Comparison of ENCODE assay signal across 7 cellular contexts in the genomic region with DNA sequence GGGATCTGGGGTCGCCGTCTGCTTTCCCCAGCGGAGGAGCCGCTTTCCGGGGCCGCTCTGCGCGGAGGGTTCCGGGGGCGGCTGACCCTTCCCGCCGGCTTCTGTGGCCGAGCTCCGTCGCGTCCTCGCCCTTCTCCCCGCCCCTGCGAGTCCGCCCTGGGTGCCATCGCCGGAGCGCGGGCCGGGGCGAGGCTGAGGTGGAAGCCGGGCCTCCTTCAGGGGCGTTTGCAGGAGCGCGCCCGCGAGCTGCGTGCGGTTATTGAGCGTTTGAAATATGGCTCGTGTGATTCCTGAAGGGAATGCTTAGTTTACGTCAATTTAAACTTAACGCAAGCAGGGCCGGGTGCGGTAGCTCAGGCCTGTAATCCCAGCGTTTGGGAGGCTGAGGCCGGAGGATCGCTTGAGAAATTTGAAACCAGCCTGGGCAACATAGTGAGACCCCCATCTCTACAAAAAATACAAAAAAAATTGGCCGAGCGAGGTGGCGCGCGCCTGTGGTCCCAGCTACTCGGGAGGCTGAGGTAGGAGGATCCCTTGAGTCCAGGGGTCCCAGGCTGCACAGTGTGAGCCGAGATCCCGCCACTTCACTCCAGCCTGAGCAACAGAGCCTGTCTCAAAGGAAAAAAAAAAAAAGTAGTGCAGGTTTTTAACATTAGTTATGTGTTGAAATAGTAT. TPM values are rescaled to one million over a fixed set of nuclear protein-coding genes. Genes with fewer than 3 reads are reported as not detected.
A peak's percentile ranks its signal among the peaks of the same experiment; 100 is the strongest.
DNase-seq lines count a peak whose midpoint lies in the region; ATAC-seq, FAIRE-seq and TF ChIP-seq lines count a peak whose summit lies in the region.

No MANE protein-coding gene starts in this region.

- FAIRE-seq in frontal cortex (lab: Jason Lieb, UNC) = no peak

- H3K36me3 Mint-ChIP-seq in mesothelial cell of epicardium = peaks cover 13% of the 10 kb centered on the region

- H3K4me3 ChIP-seq in colonic mucosa = peak overlapping the region; percentile 95
- peak overlapping the region; percentile 79 for H3K4me3 ChIP-seq in upper lobe of right lung

- H3K4me1 Mint-ChIP-seq in mesothelial cell of epicardium = peaks cover 4% of the 10 kb centered on the region

- no peak for TF ChIP-seq CTCF in colonic mucosa (IDR thresholded peaks at IDR 0.05)
- no peak for TF ChIP-seq CTCF in mesothelial cell of epicardium (IDR thresholded peaks at IDR 0.05; ENCODE audit: unreplicated experiment)
- no peak for TF ChIP-seq CTCF in upper lobe of right lung (IDR thresholded peaks at IDR 0.05)

- no peaks in the 10 kb centered on the region for H3K4me1 ChIP-seq in colonic mucosa
- peaks cover 16% of the 10 kb centered on the region for H3K4me1 ChIP-seq in upper lobe of right lung

- peak overlapping the region; percentile 72 for H3K27ac Mint-ChIP-seq in mesothelial cell of epicardium

- H3K27me3 ChIP-seq in colonic mucosa (no peaks in the 10 kb centered on the region), upper lobe of right lung (no peaks in the 10 kb centered on the region)

- no peaks in the 10 kb centered on the region for H3K9me3 ChIP-seq in colonic mucosa
- no peaks in the 10 kb centered on the region for H3K9me3 ChIP-seq in upper lobe of right lung

- H3K9ac ChIP-seq in colonic mucosa (ENCODE audit: low read depth in 2 of 2, low read length in 2 of 2) = peak overlapping the region in 1 of 2 donors; percentile 91

- peak overlapping the region; percentile 74 for H3K4me3 Mint-ChIP-seq in mesothelial cell of epicardium

- intact Hi-C loops in colonic mucosa (cut with DNase I) (no loop called here), upper lobe of right lung (cut with DNase I) (no loop called here)

- no peaks in the 10 kb centered on the region for H3K27me3 Mint-ChIP-seq in mesothelial cell of epicardium (ENCODE audit: low read depth)

- DNase-seq in RPMI8226 (peak; percentile 23), colonic mucosa (no peak), mesothelial cell of epicardium (ENCODE audit: low spot score in 2 of 2, unreplicated experiment in 2 of 2) (peak in 1 of 2 experiments; percentile 50), upper lobe of right lung (peak; percentile 70), frontal cortex (ENCODE audit: low spot score in 2 of 2) (no peak)

- no peaks in the 10 kb centered on the region for H3K9me3 Mint-ChIP-seq in mesothelial cell of epicardium

- ATAC-seq in GM18511 (IDR thresholded peaks at IDR 0.05; ENCODE audit: unreplicated experiment) (peak; percentile 24), HG02759 (IDR thresholded peaks at IDR 0.05; ENCODE audit: unreplicated experiment) (peak; percentile 20), upper lobe of right lung (peak; percentile 5)

- H3K27ac ChIP-seq in colonic mucosa (peak overlapping the region; percentile 85), upper lobe of right lung (peak overlapping the region; percentile 31)

- H3K36me3 ChIP-seq in colonic mucosa (no peaks in the 10 kb centered on the region), upper lobe of right lung (peaks cover 8% of the 10 kb centered on the region)

RNA-seq across cellular contexts. Expression of a gene that starts 0.7 kb away (rescaled TPM):
- 10 to 100 TPM; 33.3 to 85.6 TPM for total RNA-seq in colonic mucosa
- 23.5 to 26.6 TPM (median 24.5 TPM) in 3 replicates for total RNA-seq in mesothelial cell of epicardium
- total RNA-seq in upper lobe of right lung = 25.4 TPM
- total RNA-seq in frontal cortex = 31.0 TPM

RNA-seq across cellular contexts. Expression of a gene that starts 23.9 kb away (rescaled TPM):
- total RNA-seq in colonic mucosa = 10 to 100 TPM; 64.1 to 82.7 TPM
- 23.6 to 25.2 TPM (median 25.0 TPM) in 3 replicates for total RNA-seq in mesothelial cell of epicardium
- total RNA-seq in upper lobe of right lung = 21.2 TPM
- 15.9 TPM for total RNA-seq in frontal cortex

RNA-seq across cellular contexts. Expression of a gene that starts 24.2 kb away (rescaled TPM):
- total RNA-seq in colonic mucosa = 10 to 100 TPM; 34.5 to 96.1 TPM
- 114 to 124 TPM (median 122 TPM) in 3 replicates for total RNA-seq in mesothelial cell of epicardium
- 23.5 TPM for total RNA-seq in upper lobe of right lung
- total RNA-seq in frontal cortex = 26.9 TPM

RNA-seq across cellular contexts. Expression of a gene that starts 50.3 kb away (rescaled TPM):
- total RNA-seq in colonic mucosa (10 to 100 TPM; 33.7 to 41.8 TPM), mesothelial cell of epicardium (89.8 to 98.9 TPM (median 93.8 TPM) in 3 replicates), upper lobe of right lung (60.2 TPM), frontal cortex (44.8 TPM)

Comparison
In these comparisons a context has a peak if more than half of its experiments do, and no peak if none do; other contexts are left out.
1. DNase-seq: peak in RPMI8226 (single experiment) and upper lobe of right lung (single experiment); none in colonic mucosa (single experiment) and frontal cortex (0 of 2).
2. Peak in every context shown above with its lines, with median percentiles within 50 percentile points of each other: ATAC-seq.